ENCODE assay signal across 16 cellular contexts in genomic region chr14:94059998-94060397, GRCh38. TPM values are rescaled to one million over a fixed set of nuclear protein-coding genes. Genes with fewer than 3 reads are reported as not detected.
"Had no signal": no experiment of that assay in that cellular context is flagged by ENCODE, and none has a peak within 500 bp of the region (broad histone marks: within the 10 kb centered on the region; RNA-seq: fewer than 3 reads in every experiment).

No MANE protein-coding gene starts in this region.

- H3K27me3 Mint-ChIP-seq: activated B cell treated with CpG ODN at 0.5 μM for 24 hours; activated naive CD8-positive, alpha-beta T cell treated with anti-CD3 and anti-CD28 coated beads for 36 hours; activated T-helper 17 cell treated with anti-CD3 and anti-CD28 coated beads, Interleukin-2, amount 50 U/mL, for 72 hours; naive B cell had no signal

- ATAC-seq: activated T-helper 17 cell treated with anti-CD3 and anti-CD28 coated beads, Interleukin-2, amount 50 U/mL, for 72 hours had no signal

- H3K4me3 Mint-ChIP-seq: activated B cell treated with CpG ODN at 0.5 μM for 24 hours; activated naive CD8-positive, alpha-beta T cell treated with anti-CD3 and anti-CD28 coated beads for 36 hours; activated T-helper 17 cell treated with anti-CD3 and anti-CD28 coated beads, Interleukin-2, amount 50 U/mL, for 72 hours; endodermal cell; naive B cell had no signal

- DNase-seq: activated B cell treated with CpG ODN at 0.5 μM for 24 hours; activated CD4-positive, alpha-beta T cell treated with anti-CD3 and anti-CD28 coated beads for 48 hours; activated naive CD8-positive, alpha-beta T cell treated with anti-CD3 and anti-CD28 coated beads for 36 hours; anterior cingulate cortex; dermis blood vessel endothelial cell; endodermal cell; naive B cell; posterior cingulate gyrus; retina; stimulated activated CD4-positive, alpha-beta T cell treated with anti-CD3 and anti-CD28 coated beads, Interleukin-15, amount 100 ng/mL, for 24 hours; stimulated activated CD4-positive, alpha-beta T cell treated with anti-CD3 and anti-CD28 coated beads, Interleukin-4, amount 100 ng/mL, for 1 hour; stimulated activated naive CD4-positive, alpha-beta T cell had no signal

- H3K27ac Mint-ChIP-seq: activated B cell treated with CpG ODN at 0.5 μM for 24 hours; activated naive CD8-positive, alpha-beta T cell treated with anti-CD3 and anti-CD28 coated beads for 36 hours; activated T-helper 17 cell treated with anti-CD3 and anti-CD28 coated beads, Interleukin-2, amount 50 U/mL, for 72 hours; endodermal cell; naive B cell had no signal

- H3K27ac ChIP-seq: neutrophil, SJSA1, tibial nerve had no signal

- H3K4me3 ChIP-seq: SJSA1, tibial nerve had no signal

- H3K9me3 ChIP-seq: neutrophil, SJSA1, tibial nerve had no signal

- H3K9me3 Mint-ChIP-seq: activated B cell treated with CpG ODN at 0.5 μM for 24 hours; activated naive CD8-positive, alpha-beta T cell treated with anti-CD3 and anti-CD28 coated beads for 36 hours; activated T-helper 17 cell treated with anti-CD3 and anti-CD28 coated beads, Interleukin-2, amount 50 U/mL, for 72 hours; endodermal cell; naive B cell had no signal

- H3K27me3 ChIP-seq: neutrophil, SJSA1, tibial nerve had no signal

RNA-seq across cellular contexts. Expression of gene OTUB2, which starts 33.9 kb away (rescaled TPM):
- total RNA-seq: activated B cell treated with CpG ODN at 0.5 μM for 24 hours had no signal
